8 cellular contexts compared by ENCODE assay signal in the genomic region with DNA sequence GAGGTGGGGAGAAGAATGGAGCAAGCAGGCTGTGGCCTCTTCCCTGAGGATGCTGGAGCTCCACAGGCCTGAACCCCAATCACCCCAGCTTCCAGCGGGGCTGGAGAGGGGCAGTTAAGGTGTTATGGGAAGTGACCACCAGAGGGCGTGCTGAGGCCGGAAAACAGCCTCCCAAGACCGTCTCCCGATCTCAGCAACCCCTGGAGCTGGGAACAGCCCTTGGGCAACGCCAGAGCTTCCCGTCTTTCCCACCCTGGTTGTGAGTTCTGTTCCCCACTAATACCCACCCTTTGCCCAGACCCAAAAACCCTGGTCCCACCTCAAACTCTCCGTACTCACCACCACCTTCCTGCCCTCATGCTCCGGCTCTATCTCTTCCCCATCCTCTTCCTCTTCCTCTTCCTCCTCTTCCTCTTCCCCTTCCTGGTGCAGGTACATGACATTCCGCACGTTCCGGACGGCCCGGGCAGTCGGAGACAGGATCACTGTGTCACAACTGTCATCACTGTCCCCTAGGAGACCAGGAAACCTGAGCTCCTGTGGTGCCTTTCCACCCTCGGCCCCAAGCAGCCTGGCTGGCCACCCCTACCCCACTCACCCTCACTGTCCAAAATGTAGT. TPM values are rescaled to one million over a fixed set of nuclear protein-coding genes. Genes with fewer than 3 reads are reported as not detected.
DNase-seq lines count a peak whose midpoint lies in the region; ATAC-seq and TF ChIP-seq lines count a peak whose summit lies in the region.

No MANE protein-coding gene starts in this region.

- H3K27me3 ChIP-seq in PC-9 (ENCODE audit: insufficient read depth, low read depth) (no peaks in the 10 kb centered on the region), neural cell (ENCODE audit: insufficient read depth, low read depth, low read length) (no peaks in the 10 kb centered on the region)

- no peak overlapping the region for H3K9ac ChIP-seq in neural cell (ENCODE audit: low read length)

- TF ChIP-seq EP300 in neural cell (conservative IDR thresholded peaks at IDR 0.05; ENCODE audit: poor library complexity, severe bottlenecking) = no peak

- no peak overlapping the region for H3K27ac ChIP-seq in C4-2B
- H3K27ac ChIP-seq in PC-9 = peak overlapping the region; percentile 50; the same call in 1 of the 2 replicates
- H3K27ac ChIP-seq in neural cell (ENCODE audit: low read length) = no peak overlapping the region

- H3K79me2 ChIP-seq in PC-9 (ENCODE audit: low read depth) (no peaks in the 10 kb centered on the region), neural cell (replicated peaks; ENCODE audit: insufficient read depth, low read length) (no peaks in the 10 kb centered on the region)

- H3K9me2 ChIP-seq in PC-9 (ENCODE audit: insufficient read depth) (no peaks in the 10 kb centered on the region), neural cell (ENCODE audit: insufficient read depth, low read length) (no peaks in the 10 kb centered on the region)

- CTCF ChIA-PET in PC-9 (lab: Charles Lee) = interaction anchor here (0.5 to 1.7 kb wide), 13 partner anchors 12 to 385 kb away, joined by 3 to 22 read pairs (median 4); a partner anchor contains a TSS

- DNase-seq in HT-29 (ENCODE audit: low spot score) (peak; percentile 95), PC-9 (peak; percentile 53 to 74), activated T-helper 1 cell treated with Interleukin-2 at 50 U/mL for 16 hours (ENCODE audit: low read depth) (peak; percentile 37), fibroblast of mammary gland (ENCODE audit: low read depth) (peak; percentile 87), superior temporal gyrus (ENCODE audit: extremely low spot score) (peak; percentile 88)

- peak; percentile 93 for TF ChIP-seq CTCF in C4-2B (conservative IDR thresholded peaks at IDR 0.05)
- TF ChIP-seq CTCF in PC-9 (conservative IDR thresholded peaks at IDR 0.05) = peak; percentile 91
- TF ChIP-seq CTCF in fibroblast of mammary gland (conservative IDR thresholded peaks at IDR 0.05; ENCODE audit: control insufficient read depth, insufficient read depth, low read depth, low read length) = peak; percentile 84
- peak; percentile 85 for TF ChIP-seq CTCF in neural cell (IDR thresholded peaks at IDR 0.05; ENCODE audit: poor library complexity, severe bottlenecking)

- H3K4me1 ChIP-seq in PC-9 (replicated peaks; ENCODE audit: insufficient read depth) = peaks cover 26% of the 10 kb centered on the region

- no peak overlapping the region for H3K4me3 ChIP-seq in PC-9
- no peak overlapping the region for H3K4me3 ChIP-seq in fibroblast of mammary gland (ENCODE audit: control insufficient read depth, low read depth, low read length)
- H3K4me3 ChIP-seq in neural cell (ENCODE audit: low read length) = no peak overlapping the region

- H2AFZ ChIP-seq in PC-9 (peak overlapping the region; percentile 75; the same call in 1 of the 2 replicates), neural cell (ENCODE audit: low read depth, low read length) (no peak overlapping the region)

- peak overlapping the region; percentile 60 for H3K4me2 ChIP-seq in PC-9
- H3K4me2 ChIP-seq in neural cell (ENCODE audit: low read length) = no peak overlapping the region

- no peaks in the 10 kb centered on the region for H4K20me1 ChIP-seq in PC-9 (ENCODE audit: insufficient read depth)
- H4K20me1 ChIP-seq in neural cell (ENCODE audit: insufficient read depth) = no peaks in the 10 kb centered on the region

- H3K9me3 ChIP-seq in PC-9 (ENCODE audit: insufficient read depth, low read depth) (no peaks in the 10 kb centered on the region), neural cell (ENCODE audit: low read length) (no peaks in the 10 kb centered on the region)

- peak; percentile 79 for TF ChIP-seq RAD21 in neural cell (conservative IDR thresholded peaks at IDR 0.05)

- H3K36me3 ChIP-seq in PC-9 (ENCODE audit: low read depth) (no peaks in the 10 kb centered on the region), neural cell (ENCODE audit: insufficient read depth, low read length) (peaks cover 4% of the 10 kb centered on the region)

- H3F3A ChIP-seq in PC-9 (ENCODE audit: insufficient read depth, low read depth) = peaks cover 12% of the 10 kb centered on the region; the same call in 1 of the 2 replicates
- H3F3A ChIP-seq in neural cell (ENCODE audit: insufficient read depth, low read length, poor library complexity, severe bottlenecking) = no peaks in the 10 kb centered on the region

- intact Hi-C loops in PC-9 (cut with micrococcal nuclease; ENCODE audit: unreplicated experiment) = loop anchor here (1.0 to 10.0 kb wide), 6 partner anchors 33 to 439 kb away; a partner anchor contains a TSS

- POLR2A ChIA-PET in PC-9 (lab: Charles Lee; ENCODE audit: unreplicated experiment) = interaction anchor here (0.5 to 1.4 kb wide), 5 partner anchors 13 to 229 kb away, joined by 3 to 10 read pairs (median 3); a partner anchor contains a TSS

- no TSS peak for BruUV-seq in PC-9 (replicated peaks; lab: Mats Ljungman, UMichigan)

- no peak for ATAC-seq in GM18868 (IDR thresholded peaks at IDR 0.05; ENCODE audit: unreplicated experiment)

TF ChIP-seq in neural cell, 6 proteins besides CTCF, POLR2A, EP300 and RAD21:
- no peak for TF ChIP-seq POLR2AphosphoS5 (IDR thresholded peaks at IDR 0.05)
- TF ChIP-seq SMC3 (conservative IDR thresholded peaks at IDR 0.05; ENCODE audit: poor library complexity) = peak; percentile 80

RNA-seq across cellular contexts. Expression of a gene that starts 13.1 kb away (rescaled TPM):
- total RNA-seq in HT-29 (2014; rRNA removed; shearing (Covaris generic)) = 27.4 and 29.0 TPM in 2 replicates
- total RNA-seq in PC-9 (2021) = 15.2 and 17.2 TPM in 2 replicates
- polyA plus RNA-seq in neural cell = 20.8 and 21.0 TPM in 2 replicates
- 31.4 and 34.6 TPM in 2 replicates for polyA minus RNA-seq in neural cell

RNA-seq across cellular contexts. Expression of a gene that starts 16.2 kb away (rescaled TPM):
- 57.7 and 71.9 TPM in 2 replicates for total RNA-seq in HT-29 (2014; rRNA removed; shearing (Covaris generic))
- total RNA-seq in PC-9 (2021) = 8.5 and 11.5 TPM in 2 replicates
- polyA plus RNA-seq in neural cell = 4.2 and 7.9 TPM in 2 replicates
- polyA minus RNA-seq in neural cell = 5.2 and 7.5 TPM in 2 replicates

RNA-seq across cellular contexts. Expression of a gene that starts 31.4 kb away (rescaled TPM):
- total RNA-seq in HT-29 (2014; rRNA removed; shearing (Covaris generic)) = 394 and 417 TPM in 2 replicates
- 290 and 333 TPM in 2 replicates for total RNA-seq in PC-9 (2021)
- 0.26 TPM in 1 of 2 replicates, not detected in the other for polyA plus RNA-seq in neural cell
- polyA minus RNA-seq in neural cell = not detected in 2 replicates

RNA-seq across cellular contexts. Expression of a gene that starts 37.2 kb away (rescaled TPM):
- total RNA-seq in HT-29 (2014; rRNA removed; shearing (Covaris generic)) = 0.15 and 0.23 TPM in 2 replicates
- 0.70 and 0.79 TPM in 2 replicates for total RNA-seq in PC-9 (2021)
- not detected in 2 replicates for polyA plus RNA-seq in neural cell
- polyA minus RNA-seq in neural cell = not detected in 2 replicates

RNA-seq across cellular contexts. Expression of a gene that starts 59.8 kb away (rescaled TPM):
- total RNA-seq in HT-29 (2014; rRNA removed; shearing (Covaris generic)) = 401 and 417 TPM in 2 replicates
- 531 and 615 TPM in 2 replicates for total RNA-seq in PC-9 (2021)
- 329 and 333 TPM in 2 replicates for polyA plus RNA-seq in neural cell
- 636 and 641 TPM in 2 replicates for polyA minus RNA-seq in neural cell

Comparison
In these comparisons a context has a peak if more than half of its experiments do, and no peak if none do; other contexts are left out.
1. DNase-seq: peak in every context shown above with its lines; median percentile 95 in HT-29; 88 in superior temporal gyrus; 87 in fibroblast of mammary gland; 64 in PC-9; 37 in activated T-helper 1 cell treated with Interleukin-2 at 50 U/mL for 16 hours.